8 cellular contexts compared by ENCODE assay signal in the genomic region with DNA sequence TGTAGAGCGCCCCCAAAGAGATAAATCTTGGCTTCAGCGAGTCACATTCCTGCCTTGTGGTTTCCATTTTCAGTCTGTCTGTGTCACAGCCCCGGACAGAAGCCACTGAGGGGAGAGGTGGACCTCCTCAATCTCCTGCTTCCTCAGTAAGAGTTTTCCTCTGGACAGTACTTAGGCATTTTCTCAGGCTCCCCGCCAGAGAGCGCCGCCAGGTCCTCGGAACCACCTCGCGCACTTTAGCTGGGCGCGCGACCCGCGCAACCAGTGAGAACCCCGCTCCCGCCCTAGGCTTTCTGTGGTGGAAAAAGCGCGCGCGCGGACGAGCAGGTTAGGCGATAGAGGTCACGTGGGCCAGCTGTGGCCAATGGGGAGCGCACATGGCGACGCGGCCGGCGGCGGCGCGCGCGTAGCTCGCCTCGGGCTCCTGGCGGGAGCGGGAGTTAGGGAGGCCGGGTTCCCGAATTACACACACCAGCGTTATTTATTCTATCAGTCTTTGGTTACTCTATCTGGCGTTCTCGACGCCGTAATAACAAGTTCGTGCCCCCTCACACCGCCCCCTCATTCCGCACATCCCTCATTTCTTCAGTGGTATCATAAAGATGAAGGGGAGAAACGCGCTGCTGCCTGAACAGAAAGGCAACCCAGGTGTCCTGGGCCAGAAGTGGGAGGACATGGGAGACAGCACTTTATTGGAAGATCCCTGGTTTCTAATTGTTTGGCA. TPM values are rescaled to one million over a fixed set of nuclear protein-coding genes. Genes with fewer than 3 reads are reported as not detected.
DNase-seq lines count a peak whose midpoint lies in the region; ATAC-seq, FAIRE-seq and TF ChIP-seq lines count a peak whose summit lies in the region.

No MANE protein-coding gene starts in this region.

- no TSS peak for BruUV-seq in A673 (replicated peaks; lab: Mats Ljungman, UMichigan)

- peak overlapping the region; percentile 42 for H3K4me3 ChIP-seq in A673 (ENCODE audit: low read depth, low read length, poor library complexity, severe bottlenecking)
- H3K4me3 ChIP-seq in iPS DF 6.9 (ENCODE audit: low read length) = peak overlapping the region; percentile 50; the same call in 1 of the 2 replicates
- H3K4me3 ChIP-seq in gastrocnemius medialis = peak overlapping the region; percentile 55 to 66 (median 59)

- CTCF ChIA-PET in A673 (lab: Charles Lee) = interaction anchor here (0.6 to 0.7 kb wide), 2 partner anchors 192 to 336 kb away, joined by 3 to 5 read pairs; no protein-coding TSS in a partner anchor

- no CpG with 5 or more reads among the region's 51 CpGs for WGBS in iPS DF 6.9 (ENCODE audit: insufficient coverage, insufficient read length)

- POLR2A ChIA-PET in A673 (lab: Charles Lee; ENCODE audit: low non-redundant PET) = no interaction called here

- H3K36me3 Mint-ChIP-seq in brain = no peaks in the 10 kb centered on the region

- intact Hi-C loops in A673 (cut with micrococcal nuclease; ENCODE audit: unreplicated experiment) = loop anchor here (5.0 to 10.0 kb wide), 2 partner anchors 262 to 334 kb away; no protein-coding TSS in a partner anchor
- intact Hi-C loops in gastrocnemius medialis (cut with DNase I; ENCODE audit: low total_unique reads) = loop anchor here (1.0 to 10.0 kb wide), 5 partner anchors 20 to 342 kb away; a partner anchor contains a TSS

- FAIRE-seq in TTC549 (lab: Jason Lieb, UNC) = peak; percentile 72

- H3K4me3 Mint-ChIP-seq in brain = peak overlapping the region; percentile 83 to 92 (median 88)

- H3K9me3 ChIP-seq in A673 (ENCODE audit: low read depth, low read length, poor library complexity, severe bottlenecking) (no peaks in the 10 kb centered on the region), iPS DF 6.9 (ENCODE audit: control insufficient read depth, insufficient read depth, low read length) (no peaks in the 10 kb centered on the region), gastrocnemius medialis (no peaks in the 10 kb centered on the region)

- DNase-seq in A673 (ENCODE audit: low spot score) (peak; percentile 99), NCI-H2107 (lab: John Stamatoyannopoulos, UW) (peak; percentile 90), iPS DF 6.9 (ENCODE audit: low read depth, low spot score) (peak; percentile 96), gastrocnemius medialis (peak; percentile 92 to 97)

- H3K27ac ChIP-seq in A673 (ENCODE audit: low read depth, low read length, poor library complexity, severe bottlenecking) (peak overlapping the region; percentile 55), iPS DF 6.9 (ENCODE audit: low read length) (no peak overlapping the region), gastrocnemius medialis (peak overlapping the region; percentile 78 to 82 (median 80))

- H3K27me3 ChIP-seq in A673 (replicated peaks; ENCODE audit: insufficient read depth, low read depth, low read length, poor library complexity) (no peaks in the 10 kb centered on the region), iPS DF 6.9 (ENCODE audit: control insufficient read depth, insufficient read depth, low read length) (no peaks in the 10 kb centered on the region), gastrocnemius medialis (no peaks in the 10 kb centered on the region)

- H3K4me1 ChIP-seq in A673 (ENCODE audit: insufficient read depth, low read length, poor library complexity, severe bottlenecking) (peaks cover 9% of the 10 kb centered on the region), iPS DF 6.9 (ENCODE audit: control insufficient read depth, insufficient read depth, low read length) (no peaks in the 10 kb centered on the region), gastrocnemius medialis (peaks cover 6 to 7% of the 10 kb centered on the region in 2 donors)

- H3K27ac Mint-ChIP-seq in brain = peak overlapping the region; percentile 77 to 92 (median 90)

- in situ Hi-C loops in gastrocnemius medialis (cut with MboI; ENCODE audit: low sequenced_read_pairs in 4 of 4) = loop anchor here in 2 of 4 donors (10.0 kb wide), 2 partner anchors 172 to 262 kb away; a partner anchor contains a TSS

- TF ChIP-seq POLR2A in GM18526 (IDR thresholded peaks at IDR 0.05; ENCODE audit: extremely low read depth, insufficient read length) (peak; percentile 80), gastrocnemius medialis (IDR thresholded peaks at IDR 0.05) (peak; percentile 63 to 70)

- peaks cover 8% of the 10 kb centered on the region for H3K27me3 Mint-ChIP-seq in brain

- TF ChIP-seq CTCF in A673 (conservative IDR thresholded peaks at IDR 0.05; ENCODE audit: low read depth, low read length) = peak; percentile 62
- peak; percentile 64 to 70 for TF ChIP-seq CTCF in brain (conservative IDR thresholded peaks at IDR 0.05)
- peak; percentile 26 to 67 (median 61) for TF ChIP-seq CTCF in gastrocnemius medialis (IDR thresholded peaks at IDR 0.05 in 4 of 5, conservative IDR thresholded peaks at IDR 0.05 in 1 of 5)

- peaks cover 21% of the 10 kb centered on the region for H3K4me1 Mint-ChIP-seq in brain

- peak; percentile 89 for ATAC-seq in HG03064 (IDR thresholded peaks at IDR 0.05; ENCODE audit: low read depth, unreplicated experiment)
- peak; percentile 96 to 98 for ATAC-seq in gastrocnemius medialis

- no peaks in the 10 kb centered on the region for H3K36me3 ChIP-seq in A673 (ENCODE audit: insufficient read depth, low read length, poor library complexity, severe bottlenecking)
- no peaks in the 10 kb centered on the region for H3K36me3 ChIP-seq in iPS DF 6.9 (ENCODE audit: control insufficient read depth, insufficient read depth, low read length)
- no peaks in the 10 kb centered on the region for H3K36me3 ChIP-seq in gastrocnemius medialis

- H3K9me3 Mint-ChIP-seq in brain = peaks cover 0 to 4% (median 0%) of the 10 kb centered on the region in 5 experiments

RNA-seq across cellular contexts. Expression of a gene that starts 19.4 kb away (rescaled TPM):
- total RNA-seq in A673 (2021) = 0.13 and 0.21 TPM in 2 replicates
- polyA plus RNA-seq in brain (ENCODE audit: insufficient read depth, low read depth, low replicate concordance) = 0.15 TPM
- total RNA-seq in gastrocnemius medialis = not detected

RNA-seq across cellular contexts. Expression of a gene that starts 19.5 kb away (rescaled TPM):
- total RNA-seq in A673 (2021) (69.7 and 72.6 TPM in 2 replicates), gastrocnemius medialis (10 to 100 TPM; 28.7 to 39.7 (median 32.9) TPM)
- 28.2 TPM for polyA plus RNA-seq in brain (ENCODE audit: insufficient read depth, low read depth, low replicate concordance)

RNA-seq across cellular contexts. Expression of a gene that starts 35.8 kb away (rescaled TPM):
- 0.33 and 0.58 TPM in 2 replicates for total RNA-seq in A673 (2021)
- polyA plus RNA-seq in brain (ENCODE audit: insufficient read depth, low read depth, low replicate concordance) = 1.2 TPM
- total RNA-seq in gastrocnemius medialis = not detected
